In genomic region chr14:24399981-24400718, GRCh38 we compare ENCODE assay signal across 7 cellular contexts. TPM values are rescaled to one million over a fixed set of nuclear protein-coding genes. Genes with fewer than 3 reads are reported as not detected.
DNase-seq lines count a peak whose midpoint lies in the region; ATAC-seq and TF ChIP-seq lines count a peak whose summit lies in the region.
"Had no signal": no experiment of that assay in that cellular context is flagged by ENCODE, and none has a peak within 500 bp of the region (broad histone marks: within the 10 kb centered on the region; RNA-seq: fewer than 3 reads in every experiment).

No MANE protein-coding gene starts in this region.

- no peak for ATAC-seq in activated naive CD8-positive, alpha-beta T cell treated with anti-CD3 and anti-CD28 coated beads, Interleukin-2, amount 50 U/mL, for 24 hours

- H3K36me3 Mint-ChIP-seq in activated naive CD8-positive, alpha-beta T cell: no peaks in the 10 kb centered on the region
- H3K36me3 Mint-ChIP-seq in activated naive CD8-positive, alpha-beta T cell treated with anti-CD3 and anti-CD28 coated beads, Interleukin-2, amount 50 U/mL, for 24 hours (ENCODE audit: low read depth): no peaks in the 10 kb centered on the region
- H3K36me3 Mint-ChIP-seq in immature natural killer cell (no peaks in the 10 kb centered on the region), type B pancreatic cell (peaks cover 7% of the 10 kb centered on the region)

- H3K27me3 Mint-ChIP-seq in activated naive CD8-positive, alpha-beta T cell: peaks cover 3% of the 10 kb centered on the region
- peaks cover 9% of the 10 kb centered on the region for H3K27me3 Mint-ChIP-seq in activated naive CD8-positive, alpha-beta T cell treated with anti-CD3 and anti-CD28 coated beads, Interleukin-2, amount 50 U/mL, for 24 hours
- H3K27me3 Mint-ChIP-seq in immature natural killer cell (ENCODE audit: low read depth in 3 of 3) (peaks cover 4 to 13% (median 8%) of the 10 kb centered on the region in 3 donors), type B pancreatic cell (no peaks in the 10 kb centered on the region)

- H3K27ac Mint-ChIP-seq in activated naive CD8-positive, alpha-beta T cell: no peak overlapping the region
- H3K27ac Mint-ChIP-seq in activated naive CD8-positive, alpha-beta T cell treated with anti-CD3 and anti-CD28 coated beads, Interleukin-2, amount 50 U/mL, for 24 hours: no peak overlapping the region
- H3K27ac Mint-ChIP-seq in immature natural killer cell: no peak overlapping the region
- H3K27ac Mint-ChIP-seq in type B pancreatic cell: peak overlapping the region; percentile 89

- no peak for DNase-seq in activated naive CD8-positive, alpha-beta T cell treated with anti-CD3 and anti-CD28 coated beads, Interleukin-2, amount 50 U/mL, for 24 hours
- no peak for DNase-seq in immature natural killer cell
- DNase-seq in type B pancreatic cell (ENCODE audit: extremely low spot score, unreplicated experiment): no peak
- no peak for DNase-seq in D341Med (ENCODE audit: low spot score)
- no peak for DNase-seq in NCI-H1436 treated with DMSO at 0.1 percent for 48 hours (lab: John Stamatoyannopoulos, UW)
- DNase-seq: kidney had no signal

- peaks cover 8% of the 10 kb centered on the region for H3K4me1 Mint-ChIP-seq in activated naive CD8-positive, alpha-beta T cell (ENCODE audit: low read depth)
- peaks cover 4% of the 10 kb centered on the region for H3K4me1 Mint-ChIP-seq in activated naive CD8-positive, alpha-beta T cell treated with anti-CD3 and anti-CD28 coated beads, Interleukin-2, amount 50 U/mL, for 24 hours
- peaks cover 12 to 13% of the 10 kb centered on the region in 2 donors for H3K4me1 Mint-ChIP-seq in immature natural killer cell
- peaks cover 69% of the 10 kb centered on the region for H3K4me1 Mint-ChIP-seq in type B pancreatic cell (ENCODE audit: unreplicated experiment)

- H3K9me3 Mint-ChIP-seq in activated naive CD8-positive, alpha-beta T cell (ENCODE audit: low read depth): no peaks in the 10 kb centered on the region
- H3K9me3 Mint-ChIP-seq in activated naive CD8-positive, alpha-beta T cell treated with anti-CD3 and anti-CD28 coated beads, Interleukin-2, amount 50 U/mL, for 24 hours: no peaks in the 10 kb centered on the region
- H3K9me3 Mint-ChIP-seq in immature natural killer cell: peaks cover 0 to 3% (median 0%) of the 10 kb centered on the region in 6 donors
- H3K9me3 Mint-ChIP-seq in type B pancreatic cell: no peaks in the 10 kb centered on the region

- no peak for TF ChIP-seq CTCF in type B pancreatic cell (conservative IDR thresholded peaks at IDR 0.05)

- peak overlapping the region; percentile 73 for H3K4me3 Mint-ChIP-seq in activated naive CD8-positive, alpha-beta T cell
- H3K4me3 Mint-ChIP-seq in activated naive CD8-positive, alpha-beta T cell treated with anti-CD3 and anti-CD28 coated beads, Interleukin-2, amount 50 U/mL, for 24 hours: no peak overlapping the region
- H3K4me3 Mint-ChIP-seq in immature natural killer cell (peak overlapping the region; percentile 55 to 71 (median 65)), type B pancreatic cell (peak overlapping the region; percentile 96)

RNA-seq across cellular contexts. Expression of gene NYNRIN, which starts 1.3 kb away (rescaled TPM):
- polyA plus RNA-seq in immature natural killer cell: under 1 TPM in 2 of 3 donors, not detected in 1; 0.18 TPM
- total RNA-seq in type B pancreatic cell (ENCODE audit: low replicate concordance): 79.2 and 129 TPM in 2 replicates

RNA-seq across cellular contexts. Expression of gene CBLN3, which starts 29.3 kb away (rescaled TPM):
- polyA plus RNA-seq in immature natural killer cell: not detected
- 1.4 and 2.4 TPM in 2 replicates for total RNA-seq in type B pancreatic cell (ENCODE audit: low replicate concordance)

RNA-seq across cellular contexts. Expression of gene KHNYN, which starts 29.6 kb away (rescaled TPM):
- 10 to 100 TPM; 12.5 to 28.0 (median 25.6) TPM for polyA plus RNA-seq in immature natural killer cell
- 81.3 and 113 TPM in 2 replicates for total RNA-seq in type B pancreatic cell (ENCODE audit: low replicate concordance)

RNA-seq across cellular contexts. Expression of gene NFATC4, which starts 32.2 kb away (rescaled TPM):
- not detected for polyA plus RNA-seq in immature natural killer cell
- total RNA-seq in type B pancreatic cell (ENCODE audit: low replicate concordance): 33.8 and 130 TPM in 2 replicates

RNA-seq across cellular contexts. Expression of gene SDR39U1, which starts 42.4 kb away (rescaled TPM):
- polyA plus RNA-seq in immature natural killer cell: 10 to 100 TPM; 62.2 to 91.2 (median 82.6) TPM
- 54.1 and 62.1 TPM in 2 replicates for total RNA-seq in type B pancreatic cell (ENCODE audit: low replicate concordance)
